19 cellular contexts compared by ENCODE assay signal in genomic region chr17:19392303-19392702, GRCh38. TPM values are rescaled to one million over a fixed set of nuclear protein-coding genes. Genes with fewer than 3 reads are reported as not detected.
DNase-seq lines count a peak whose midpoint lies in the region; ATAC-seq, FAIRE-seq and TF ChIP-seq lines count a peak whose summit lies in the region.
"Had no signal": no experiment of that assay in that cellular context is flagged by ENCODE, and none has a peak within 500 bp of the region (broad histone marks: within the 10 kb centered on the region; RNA-seq: fewer than 3 reads in every experiment).

No MANE protein-coding gene starts in this region.

- CTCF ChIA-PET in HepG2 (lab: Yijun Ruan, JAX; ENCODE audit: low intra/inter-chr PET ratio, low total read pairs): no interaction called here

- H4K20me1 ChIP-seq in HepG2 (ENCODE audit: insufficient read depth, low read length): no peaks in the 10 kb centered on the region
- H4K20me1 ChIP-seq: BLaER1 had no signal

- H3K9me3 ChIP-seq in right lobe of liver (no peaks in the 10 kb centered on the region), HepG2 (ENCODE audit: low read length) (no peaks in the 10 kb centered on the region), muscle layer of colon (ENCODE audit: low read length) (no peaks in the 10 kb centered on the region), spleen (no peaks in the 10 kb centered on the region)
- H3K9me3 ChIP-seq: BLaER1 had no signal

- no TSS peak for BruUV-seq in HepG2 (replicated peaks; lab: Mats Ljungman, UMichigan)

- H3K27ac Mint-ChIP-seq in endothelial cell (ENCODE audit: unreplicated experiment): no peak overlapping the region

- H3K4me3 Mint-ChIP-seq in endothelial cell (ENCODE audit: unreplicated experiment): no peak overlapping the region

- no peak overlapping the region for H2AFZ ChIP-seq in HepG2 (ENCODE audit: low read length)
- H2AFZ ChIP-seq: GM23248 had no signal

- H3K4me3 ChIP-seq in right lobe of liver (no peak overlapping the region), HepG2 (replicated peaks in 1 of 3; ENCODE audit: insufficient read depth in 1 of 3, low read depth in 2 of 3, low read length in 3 of 3) (no peak overlapping the region), muscle layer of colon (ENCODE audit: low read depth in 1 of 2, low read length in 2 of 2) (no peak overlapping the region), spleen (no peak overlapping the region)
- H3K4me3 ChIP-seq: BLaER1, GM23248 had no signal

- 71% methylated on average over 6 of the region's 7 CpGs for WGBS in right lobe of liver (ENCODE audit: insufficient coverage, low coverage, low lambda C conversion rate, missing lambda C conversion rate)
- whole genome bisulfite sequencing in HepG2 (ENCODE audit: low lambda C conversion rate): 38% methylated on average over 7 of the region's 7 CpGs
- WGBS in spleen, 5 donors: 84 to 92% (median 88%) methylated on average over 7 of the region's 7 CpGs

- POLR2A ChIA-PET in HepG2 (lab: Yijun Ruan, JAX): interaction anchor here (0.8 kb wide), 1 partner anchor 14 kb away, joined by 5 read pairs; the partner anchor contains the start of gene MAPK7

- H3K4me1 ChIP-seq in right lobe of liver (no peaks in the 10 kb centered on the region), HepG2 (ENCODE audit: insufficient read depth, low read length) (peaks cover 12% of the 10 kb centered on the region), muscle layer of colon (ENCODE audit: insufficient read depth, low read length) (peaks cover 33% of the 10 kb centered on the region), spleen (peaks cover 0 to 40% (median 10%) of the 10 kb centered on the region in 6 donors)

- H3K27ac ChIP-seq in right lobe of liver (no peak overlapping the region), HepG2 (ENCODE audit: extremely low read length, insufficient read depth, low read length) (no peak overlapping the region), muscle layer of colon (ENCODE audit: low read depth, low read length) (peak overlapping the region; percentile 18), spleen (peak overlapping the region in 5 of 8 donors; percentile 2 to 59 (median 16))
- H3K27ac ChIP-seq: BLaER1, GM23248 had no signal

- no peak for TF ChIP-seq RAD21 in HepG2 (CRISPR knock-in tag; IDR thresholded peaks at IDR 0.05)

- ATAC-seq in right lobe of liver (no peak), HepG2 (no peak)

- no peaks in the 10 kb centered on the region for H3K9me3 Mint-ChIP-seq in endothelial cell (ENCODE audit: unreplicated experiment)

- TF ChIP-seq EP300 in HepG2 (IDR thresholded peaks at IDR 0.05; ENCODE audit: low read depth in 2 of 2, low read length in 2 of 2) (no peak), HepG2 (CRISPR knock-in tag; IDR thresholded peaks at IDR 0.05; ENCODE audit: borderline replicate concordance) (no peak)

- no peaks in the 10 kb centered on the region for H3K4me1 Mint-ChIP-seq in endothelial cell (ENCODE audit: unreplicated experiment)

- no peaks in the 10 kb centered on the region for H3K36me3 Mint-ChIP-seq in endothelial cell (ENCODE audit: low read depth, unreplicated experiment)

- DNase-seq in right lobe of liver: peak in 2 of 3 donors; percentile 8 to 23
- DNase-seq in HepG2 (ENCODE audit: low spot score): no peak
- no peak for DNase-seq in spleen
- DNase-seq in endothelial cell (ENCODE audit: low spot score): no peak
- DNase-seq in GM13977 (ENCODE audit: low spot score): no peak
- no peak for DNase-seq in EL
- DNase-seq: DMS79 treated with DMSO at 0.1 percent for 48 hours, GM23248, KG1, NCI-H1048, NCI-H1436 treated with DMSO at 0.1 percent for 48 hours, NCI-H2029 treated with DMSO at 0.1 percent for 48 hours, NCI-H510A, NCI-H774 had no signal

- in situ Hi-C loops in HepG2 (cut with HindIII; ENCODE audit: extremely low pct_ligation_motif_present, low pct_unique_long_range_greater_than_20kb) (no loop called here), GM13977 (cut with MboI; ENCODE audit: low pct_unique_long_range_greater_than_20kb, low sequenced_read_pairs, unreplicated experiment) (no loop called here)

- H3K27me3 ChIP-seq in right lobe of liver (no peaks in the 10 kb centered on the region), HepG2 (ENCODE audit: control insufficient read depth in 1 of 2, insufficient read depth in 2 of 2, low read length in 2 of 2) (peaks cover 0 to 20% of the 10 kb centered on the region in 2 experiments; a peak in 2 of 5 replicates), muscle layer of colon (ENCODE audit: control insufficient read depth in 1 of 2, insufficient read depth in 2 of 2, low read length in 2 of 2) (no peaks in the 10 kb centered on the region), spleen (replicated peaks in 1 of 7) (peaks cover 0 to 2% (median 0%) of the 10 kb centered on the region in 7 donors)
- H3K27me3 ChIP-seq: BLaER1 had no signal

- no peak overlapping the region for H3K4me2 ChIP-seq in HepG2 (ENCODE audit: low read depth, low read length)
- H3K4me2 ChIP-seq: BLaER1 had no signal

- TF ChIP-seq CTCF in right lobe of liver (IDR thresholded peaks at IDR 0.05) (no peak), HepG2 (CRISPR knock-in tag; IDR thresholded peaks at IDR 0.05) (no peak), spleen (IDR thresholded peaks at IDR 0.05 in 8 of 11, conservative IDR thresholded peaks at IDR 0.05 in 3 of 11) (no peak), endothelial cell (IDR thresholded peaks at IDR 0.05; ENCODE audit: unreplicated experiment) (no peak), GM13977 (IDR thresholded peaks at IDR 0.05; ENCODE audit: extremely low read depth, insufficient read depth, missing control alignments) (no peak)

- H3K36me3 ChIP-seq in right lobe of liver (no peaks in the 10 kb centered on the region), HepG2 (replicated peaks in 1 of 2; ENCODE audit: control insufficient read depth in 1 of 2, insufficient read depth in 2 of 2, low read length in 2 of 2) (no peaks in the 10 kb centered on the region), muscle layer of colon (ENCODE audit: insufficient read depth, low read length) (no peaks in the 10 kb centered on the region), spleen (no peaks in the 10 kb centered on the region)
- H3K36me3 ChIP-seq: BLaER1 had no signal

- no peak for FAIRE-seq in HepG2 (lab: Jason Lieb, UNC)
- FAIRE-seq: A204.1, G401.6 had no signal

- H3K9ac ChIP-seq in HepG2 (ENCODE audit: insufficient read depth, low read depth, low read length): no peak overlapping the region
- H3K9ac ChIP-seq in muscle layer of colon (ENCODE audit: low read length): no peak overlapping the region
- H3K9ac ChIP-seq: BLaER1, GM23248 had no signal

- no peaks in the 10 kb centered on the region for H3K79me2 ChIP-seq in HepG2 (ENCODE audit: insufficient read depth, low read length)

- intact Hi-C loops in right lobe of liver (cut with DNase I): no loop called here
- intact Hi-C loops in HepG2 (cut with micrococcal nuclease; ENCODE audit: unreplicated experiment): no loop called here
- intact Hi-C loops in spleen (cut with DNase I; ENCODE audit: low total_unique reads): no loop called here

- TF ChIP-seq POLR2A in right lobe of liver (IDR thresholded peaks at IDR 0.05) (no peak), HepG2 (IDR thresholded peaks at IDR 0.05; ENCODE audit: insufficient read depth in 1 of 2, low read depth in 2 of 2, low read length in 2 of 2) (no peak), spleen (IDR thresholded peaks at IDR 0.05) (no peak)

- H3K27me3 Mint-ChIP-seq in endothelial cell (ENCODE audit: unreplicated experiment): peaks cover 7% of the 10 kb centered on the region

RNA-seq across cellular contexts. Expression of gene MFAP4, which starts 5.3 kb away (rescaled TPM):
- total RNA-seq in right lobe of liver: 10 to 100 TPM in 2 of 6 experiments, 1 to 10 TPM in 4; 2.3 to 12.0 (median 6.5) TPM
- total RNA-seq in HepG2 (2016; rRNA removed; fragmentation: Illumina TruSeq; extraction: Trizol): not detected in 2 replicates
- total RNA-seq in HepG2 (2016; cell fraction: cytosol; rRNA removed; fragmentation: Illumina TruSeq; extraction: Trizol; ENCODE audit: low read depth): not detected in 2 replicates
- total RNA-seq in HepG2 (2016; cell fraction: insoluble cytoplasmic fraction; rRNA removed; fragmentation: Illumina TruSeq; extraction: Trizol): 0.13 TPM in 1 of 2 replicates, not detected in the other
- not detected in 2 replicates for total RNA-seq in HepG2 (2016; cell fraction: membrane; rRNA removed; fragmentation: Illumina TruSeq; extraction: Trizol)
- total RNA-seq in HepG2 (2016; cell fraction: nucleus; rRNA removed; fragmentation: Illumina TruSeq; extraction: Trizol): not detected in 2 replicates
- 0.08 and 0.59 TPM in 2 replicates for polyA plus RNA-seq in HepG2 (2011; rRNA removed)
- polyA plus RNA-seq in HepG2 (2011; cell fraction: cytosol; rRNA removed): 0.16 and 0.23 TPM in 2 replicates
- polyA plus RNA-seq in HepG2 (2011; cell fraction: nucleus; rRNA removed): 0.23 and 0.88 TPM in 2 replicates
- polyA plus RNA-seq in HepG2 (2012): 0.27 and 0.75 TPM in 2 replicates
- not detected in 2 replicates for polyA plus RNA-seq in HepG2 (2016; cell fraction: cytosol; fragmentation: Illumina TruSeq; extraction: Trizol; ENCODE audit: low read depth)
- not detected in 2 replicates for polyA plus RNA-seq in HepG2 (2016; cell fraction: insoluble cytoplasmic fraction; fragmentation: Illumina TruSeq; extraction: Trizol; ENCODE audit: low read depth)
- polyA plus RNA-seq in HepG2 (2016; cell fraction: membrane; fragmentation: Illumina TruSeq; extraction: Trizol; ENCODE audit: low read depth): not detected in 2 replicates
- not detected in 2 replicates for polyA plus RNA-seq in HepG2 (2016; cell fraction: nucleus; fragmentation: Illumina TruSeq; extraction: Trizol; ENCODE audit: insufficient read depth, low read depth)
- polyA minus RNA-seq in HepG2 (2011; rRNA and poly(A)+ RNA removed; ENCODE audit: low replicate concordance): 0.12 TPM in 1 of 2 replicates, not detected in the other
- 0.69 TPM in 1 of 2 replicates, not detected in the other for polyA minus RNA-seq in HepG2 (2011; cell fraction: cytosol; rRNA and poly(A)+ RNA removed)
- polyA minus RNA-seq in HepG2 (2011; cell fraction: nucleus; rRNA and poly(A)+ RNA removed): not detected in 2 replicates
- total RNA-seq in spleen: 10 to 100 TPM; 10.1 to 41.0 (median 21.8) TPM
- 10 to 100 TPM; 16.1 to 48.4 (median 17.8) TPM for polyA plus RNA-seq in spleen
- 0.67 TPM for total RNA-seq in endothelial cell (ENCODE audit: unreplicated experiment)
- total RNA-seq: MCF 10A had no signal

RNA-seq across cellular contexts. Expression of gene MAPK7, which starts 14.0 kb away (rescaled TPM):
- total RNA-seq in right lobe of liver (1 to 10 TPM; 5.7 to 9.2 (median 6.7) TPM), HepG2 (2016; rRNA removed; fragmentation: Illumina TruSeq; extraction: Trizol) (2.9 and 3.7 TPM in 2 replicates), spleen (10 to 100 TPM; 23.1 to 56.2 (median 34.4) TPM), endothelial cell (ENCODE audit: unreplicated experiment) (48.5 TPM)
- total RNA-seq in HepG2 (2016; cell fraction: cytosol; rRNA removed; fragmentation: Illumina TruSeq; extraction: Trizol; ENCODE audit: low read depth): 2.7 and 3.5 TPM in 2 replicates
- total RNA-seq in HepG2 (2016; cell fraction: insoluble cytoplasmic fraction; rRNA removed; fragmentation: Illumina TruSeq; extraction: Trizol): 3.5 and 4.6 TPM in 2 replicates
- 4.4 and 4.5 TPM in 2 replicates for total RNA-seq in HepG2 (2016; cell fraction: membrane; rRNA removed; fragmentation: Illumina TruSeq; extraction: Trizol)
- 5.1 and 5.6 TPM in 2 replicates for total RNA-seq in HepG2 (2016; cell fraction: nucleus; rRNA removed; fragmentation: Illumina TruSeq; extraction: Trizol)
- polyA plus RNA-seq in HepG2 (2011; rRNA removed) (5.9 and 6.4 TPM in 2 replicates), spleen (10 to 100 TPM in 1 of 3 donors, 1 to 10 TPM in 2; 5.7 to 15.1 (median 6.9) TPM)
- 2.6 TPM in 2 replicates for polyA plus RNA-seq in HepG2 (2011; cell fraction: cytosol; rRNA removed)
- 15.5 and 19.3 TPM in 2 replicates for polyA plus RNA-seq in HepG2 (2011; cell fraction: nucleus; rRNA removed)
- polyA plus RNA-seq in HepG2 (2012): 4.7 and 7.2 TPM in 2 replicates
- polyA plus RNA-seq in HepG2 (2016; cell fraction: cytosol; fragmentation: Illumina TruSeq; extraction: Trizol; ENCODE audit: low read depth): 2.3 and 3.1 TPM in 2 replicates
- polyA plus RNA-seq in HepG2 (2016; cell fraction: insoluble cytoplasmic fraction; fragmentation: Illumina TruSeq; extraction: Trizol; ENCODE audit: low read depth): 5.8 and 8.5 TPM in 2 replicates
- 4.2 TPM in 2 replicates for polyA plus RNA-seq in HepG2 (2016; cell fraction: membrane; fragmentation: Illumina TruSeq; extraction: Trizol; ENCODE audit: low read depth)
- 12.9 and 19.5 TPM in 2 replicates for polyA plus RNA-seq in HepG2 (2016; cell fraction: nucleus; fragmentation: Illumina TruSeq; extraction: Trizol; ENCODE audit: insufficient read depth, low read depth)
- 23.8 and 23.9 TPM in 2 replicates for polyA minus RNA-seq in HepG2 (2011; rRNA and poly(A)+ RNA removed; ENCODE audit: low replicate concordance)
- 4.7 and 7.5 TPM in 2 replicates for polyA minus RNA-seq in HepG2 (2011; cell fraction: cytosol; rRNA and poly(A)+ RNA removed)
- polyA minus RNA-seq in HepG2 (2011; cell fraction: nucleus; rRNA and poly(A)+ RNA removed): 20.3 and 20.4 TPM in 2 replicates

RNA-seq across cellular contexts. Expression of gene RNF112, which starts 18.7 kb away (rescaled TPM):
- total RNA-seq in right lobe of liver: under 1 TPM; 0.12 to 0.86 (median 0.54) TPM
- total RNA-seq in HepG2 (2016; rRNA removed; fragmentation: Illumina TruSeq; extraction: Trizol): not detected in 2 replicates
- total RNA-seq in HepG2 (2016; cell fraction: cytosol; rRNA removed; fragmentation: Illumina TruSeq; extraction: Trizol; ENCODE audit: low read depth): not detected in 2 replicates
- not detected in 2 replicates for total RNA-seq in HepG2 (2016; cell fraction: insoluble cytoplasmic fraction; rRNA removed; fragmentation: Illumina TruSeq; extraction: Trizol)
- total RNA-seq in HepG2 (2016; cell fraction: membrane; rRNA removed; fragmentation: Illumina TruSeq; extraction: Trizol): not detected in 2 replicates
- not detected in 2 replicates for total RNA-seq in HepG2 (2016; cell fraction: nucleus; rRNA removed; fragmentation: Illumina TruSeq; extraction: Trizol)
- 0.01 and 0.05 TPM in 2 replicates for polyA plus RNA-seq in HepG2 (2011; rRNA removed)
- polyA plus RNA-seq in HepG2 (2011; cell fraction: cytosol; rRNA removed): 0.01 TPM in 1 of 2 replicates, not detected in the other
- polyA plus RNA-seq in HepG2 (2011; cell fraction: nucleus; rRNA removed): 0.73 and 0.85 TPM in 2 replicates
- 0.27 and 0.52 TPM in 2 replicates for polyA plus RNA-seq in HepG2 (2012)
- not detected in 2 replicates for polyA plus RNA-seq in HepG2 (2016; cell fraction: cytosol; fragmentation: Illumina TruSeq; extraction: Trizol; ENCODE audit: low read depth)
- not detected in 2 replicates for polyA plus RNA-seq in HepG2 (2016; cell fraction: insoluble cytoplasmic fraction; fragmentation: Illumina TruSeq; extraction: Trizol; ENCODE audit: low read depth)
- not detected in 2 replicates for polyA plus RNA-seq in HepG2 (2016; cell fraction: membrane; fragmentation: Illumina TruSeq; extraction: Trizol; ENCODE audit: low read depth)
- not detected in 2 replicates for polyA plus RNA-seq in HepG2 (2016; cell fraction: nucleus; fragmentation: Illumina TruSeq; extraction: Trizol; ENCODE audit: insufficient read depth, low read depth)
- polyA minus RNA-seq in HepG2 (2011; rRNA and poly(A)+ RNA removed; ENCODE audit: low replicate concordance): 0.14 TPM in 1 of 2 replicates, not detected in the other
- not detected in 2 replicates for polyA minus RNA-seq in HepG2 (2011; cell fraction: cytosol; rRNA and poly(A)+ RNA removed)
- polyA minus RNA-seq in HepG2 (2011; cell fraction: nucleus; rRNA and poly(A)+ RNA removed): 0.13 TPM in 1 of 2 replicates, not detected in the other
- total RNA-seq in spleen: 1 to 10 TPM; 2.3 to 7.6 (median 2.7) TPM
- polyA plus RNA-seq in spleen: 1 to 10 TPM; 1.3 to 5.9 (median 2.2) TPM
- total RNA-seq in endothelial cell (ENCODE audit: unreplicated experiment): 0.31 TPM
- total RNA-seq: MCF 10A had no signal

RNA-seq across cellular contexts. Expression of gene B9D1, which starts 29.8 kb away (rescaled TPM):
- total RNA-seq in right lobe of liver: 10 to 100 TPM in 2 of 6 experiments, 1 to 10 TPM in 4; 2.3 to 27.9 (median 5.7) TPM
- 26.2 and 27.7 TPM in 2 replicates for total RNA-seq in HepG2 (2016; rRNA removed; fragmentation: Illumina TruSeq; extraction: Trizol)
- 7.2 and 9.1 TPM in 2 replicates for total RNA-seq in HepG2 (2016; cell fraction: cytosol; rRNA removed; fragmentation: Illumina TruSeq; extraction: Trizol; ENCODE audit: low read depth)
- total RNA-seq in HepG2 (2016; cell fraction: insoluble cytoplasmic fraction; rRNA removed; fragmentation: Illumina TruSeq; extraction: Trizol): 28.5 TPM in 2 replicates
- 9.6 and 12.5 TPM in 2 replicates for total RNA-seq in HepG2 (2016; cell fraction: membrane; rRNA removed; fragmentation: Illumina TruSeq; extraction: Trizol)
- 16.8 and 19.2 TPM in 2 replicates for total RNA-seq in HepG2 (2016; cell fraction: nucleus; rRNA removed; fragmentation: Illumina TruSeq; extraction: Trizol)
- polyA plus RNA-seq in HepG2 (2011; rRNA removed): 28.7 and 31.1 TPM in 2 replicates
- 19.7 and 34.3 TPM in 2 replicates for polyA plus RNA-seq in HepG2 (2011; cell fraction: cytosol; rRNA removed)
- polyA plus RNA-seq in HepG2 (2011; cell fraction: nucleus; rRNA removed): 46.3 and 48.7 TPM in 2 replicates
- 11.8 and 12.8 TPM in 2 replicates for polyA plus RNA-seq in HepG2 (2012)
- polyA plus RNA-seq in HepG2 (2016; cell fraction: cytosol; fragmentation: Illumina TruSeq; extraction: Trizol; ENCODE audit: low read depth): 6.7 and 10.3 TPM in 2 replicates
- 27.9 and 32.0 TPM in 2 replicates for polyA plus RNA-seq in HepG2 (2016; cell fraction: insoluble cytoplasmic fraction; fragmentation: Illumina TruSeq; extraction: Trizol; ENCODE audit: low read depth)
- 6.2 and 7.2 TPM in 2 replicates for polyA plus RNA-seq in HepG2 (2016; cell fraction: membrane; fragmentation: Illumina TruSeq; extraction: Trizol; ENCODE audit: low read depth)
- polyA plus RNA-seq in HepG2 (2016; cell fraction: nucleus; fragmentation: Illumina TruSeq; extraction: Trizol; ENCODE audit: insufficient read depth, low read depth): 31.9 and 36.2 TPM in 2 replicates
- polyA minus RNA-seq in HepG2 (2011; rRNA and poly(A)+ RNA removed; ENCODE audit: low replicate concordance): 24.4 and 68.8 TPM in 2 replicates
- 7.4 and 11.4 TPM in 2 replicates for polyA minus RNA-seq in HepG2 (2011; cell fraction: cytosol; rRNA and poly(A)+ RNA removed)
- 19.1 and 22.0 TPM in 2 replicates for polyA minus RNA-seq in HepG2 (2011; cell fraction: nucleus; rRNA and poly(A)+ RNA removed)
- 10 to 100 TPM in 1 of 7 donors, 1 to 10 TPM in 6; 6.4 to 14.1 (median 7.3) TPM for total RNA-seq in spleen
- 1 to 10 TPM; 4.3 to 8.1 (median 5.8) TPM for polyA plus RNA-seq in spleen
- total RNA-seq in endothelial cell (ENCODE audit: unreplicated experiment): 6.2 TPM

Comparison
In these comparisons a context has a peak if more than half of its experiments do, and no peak if none do; other contexts are left out.
1. DNase-seq: peak in right lobe of liver (2 of 3); none in HepG2 (single experiment), spleen (single experiment), endothelial cell (single experiment), GM13977 (single experiment) and EL (single experiment).
2. H3K27ac ChIP-seq: peak in muscle layer of colon (single experiment) and spleen (5 of 8); none in right lobe of liver (0 of 3) and HepG2 (single experiment).